8 cellular contexts compared by ENCODE assay signal in genomic region chr4:26860922-26861433, GRCh38. TPM values are rescaled to one million over a fixed set of nuclear protein-coding genes. Genes with fewer than 3 reads are reported as not detected.
A peak's percentile ranks its signal among the peaks of the same experiment; 100 is the strongest.
DNase-seq lines count a peak whose midpoint lies in the region; ATAC-seq and TF ChIP-seq lines count a peak whose summit lies in the region.

No MANE protein-coding gene starts in this region.

- H3K36me3 ChIP-seq in left lung = no peaks in the 10 kb centered on the region

- DNase-seq in GM12865 (ENCODE audit: low read depth) (peak; percentile 79), GOT3 (lab: John Stamatoyannopoulos, UW) (peak; percentile 32), LHCN-M2 (ENCODE audit: low read depth) (peak; percentile 41), cerebellar cortex (ENCODE audit: low spot score) (peak; percentile 32), left lung (peak; percentile 52 to 90), kidney glomerular epithelial cell (lab: John Stamatoyannopoulos, UW) (no peak)
- peak; percentile 22 to 33 for DNase-seq in activated CD4-positive, alpha-beta T cell treated with anti-CD3 and anti-CD28 coated beads for 24 hours (ENCODE audit: low read depth in 2 of 2)
- peak; percentile 17 for DNase-seq in stimulated activated CD8-positive, alpha-beta memory T cell treated with anti-CD3 and anti-CD28 coated beads, Interleukin-12 subunit alpha, Interleukin-12 subunit beta, amount 100 ng/mL, for 24 hours (ENCODE audit: extremely low read depth)

- ATAC-seq in left lung = peak; percentile 2

- no peaks in the 10 kb centered on the region for H3K9me3 ChIP-seq in left lung

- no peak for TF ChIP-seq CTCF in GM12865 (IDR thresholded peaks at IDR 0.05; ENCODE audit: insufficient read depth, low read depth, low read length, missing control alignments)
- no peak for TF ChIP-seq CTCF in left lung (IDR thresholded peaks at IDR 0.05)

- peak overlapping the region; percentile 96 to 97 for H3K27ac ChIP-seq in left lung

- H3K4me1 ChIP-seq in left lung = peaks cover 21 to 69% of the 10 kb centered on the region in 2 donors

- no peaks in the 10 kb centered on the region for H3K27me3 ChIP-seq in left lung

- H3K4me3 ChIP-seq in GM12865 (ENCODE audit: low read depth, low read length) (peak overlapping the region; percentile 70), left lung (peak overlapping the region; percentile 73 to 81)

- intact Hi-C loops in left lung (cut with DNase I) = loop anchor here in 1 of 2 donors (10.0 kb wide), 1 partner anchor 144 kb away; no protein-coding TSS in a partner anchor

RNA-seq across cellular contexts. Expression of gene STIM2, which starts 0.3 kb away (rescaled TPM):
- total RNA-seq in LHCN-M2 (2014; rRNA removed) (37.8 and 38.2 TPM in 2 replicates), left lung (10 to 100 TPM; 29.1 to 37.6 TPM)
- polyA plus RNA-seq in LHCN-M2 (2012) = 10.4 TPM
